In genomic region chr3:112042842-112043280, GRCh38 we compare ENCODE assay signal across 2 cellular contexts.
TF ChIP-seq lines count a peak whose summit lies in the region.

No MANE protein-coding gene starts in this region.

TF ChIP-seq in SK-N-SH, 30 proteins besides CTCF, POLR2A, EP300 and RAD21 (continued from another document):
- TF ChIP-seq, protein P1, sequence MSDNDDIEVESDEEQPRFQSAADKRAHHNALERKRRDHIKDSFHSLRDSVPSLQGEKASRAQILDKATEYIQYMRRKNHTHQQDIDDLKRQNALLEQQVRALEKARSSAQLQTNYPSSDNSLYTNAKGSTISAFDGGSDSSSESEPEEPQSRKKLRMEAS (IDR thresholded peaks at IDR 0.05; ENCODE audit: low read depth), result no peak
- TF ChIP-seq GABPA (IDR thresholded peaks at IDR 0.05; ENCODE audit: low read depth) (no peak), IRF3 (IDR thresholded peaks at IDR 0.05; ENCODE audit: low read depth, low read length) (no peak), JUND (IDR thresholded peaks at IDR 0.05) (no peak), FOXM1 (IDR thresholded peaks at IDR 0.05; ENCODE audit: low read depth) (no peak), CHD2 (IDR thresholded peaks at IDR 0.05; ENCODE audit: low read length, partially characterized antibody) (no peak), REST (IDR thresholded peaks at IDR 0.05; ENCODE audit: low read depth, low read length) (no peak), TAF1 (IDR thresholded peaks at IDR 0.05; ENCODE audit: borderline replicate concordance, low read depth, low read length) (no peak), GATA2 (CRISPR knock-in tag; IDR thresholded peaks at IDR 0.05) (no peak), SMC3 (IDR thresholded peaks at IDR 0.05; ENCODE audit: low read depth, low read length) (no peak), POLR2AphosphoS5 (IDR thresholded peaks at IDR 0.05; ENCODE audit: low read depth, low read length) (no peak), MEF2A (IDR thresholded peaks at IDR 0.05; ENCODE audit: borderline replicate concordance, low read depth) (no peak), ELF1 (IDR thresholded peaks at IDR 0.05) (no peak)
TF ChIP-seq in SK-N-SH: peak in this region for 0.

TF ChIP-seq in SK-N-SH treated with all-trans-retinoic acid at 6 μM for 48 hours, 23 proteins besides CTCF, POLR2A, EP300 and RAD21 (continued from another document):
- TF ChIP-seq TCF4 (CRISPR knock-in tag; IDR thresholded peaks at IDR 0.05; ENCODE audit: borderline replicate concordance), result no peak
- TF ChIP-seq SNAI2 (CRISPR knock-in tag; IDR thresholded peaks at IDR 0.05), result no peak
- no peak for TF ChIP-seq OSR1 (CRISPR knock-in tag; IDR thresholded peaks at IDR 0.05)
- no peak for TF ChIP-seq ZNF565 (CRISPR knock-in tag; conservative IDR thresholded peaks at IDR 0.05; ENCODE audit: low read depth)
- TF ChIP-seq, protein P2, sequence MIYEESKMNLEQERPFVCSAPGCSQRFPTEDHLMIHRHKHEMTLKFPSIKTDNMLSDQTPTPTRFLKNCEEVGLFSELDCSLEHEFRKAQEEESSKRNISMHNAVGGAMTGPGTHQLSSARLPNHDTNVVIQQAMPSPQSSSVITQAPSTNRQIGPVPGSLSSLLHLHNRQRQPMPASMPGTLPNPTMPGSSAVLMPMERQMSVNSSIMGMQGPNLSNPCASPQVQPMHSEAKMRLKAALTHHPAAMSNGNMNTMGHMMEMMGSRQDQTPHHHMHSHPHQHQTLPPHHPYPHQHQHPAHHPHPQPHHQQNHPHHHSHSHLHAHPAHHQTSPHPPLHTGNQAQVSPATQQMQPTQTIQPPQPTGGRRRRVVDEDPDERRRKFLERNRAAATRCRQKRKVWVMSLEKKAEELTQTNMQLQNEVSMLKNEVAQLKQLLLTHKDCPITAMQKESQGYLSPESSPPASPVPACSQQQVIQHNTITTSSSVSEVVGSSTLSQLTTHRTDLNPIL (CRISPR knock-in tag; IDR thresholded peaks at IDR 0.05; ENCODE audit: low read depth), result no peak
- no peak for TF ChIP-seq PPARA (CRISPR knock-in tag; IDR thresholded peaks at IDR 0.05; ENCODE audit: borderline replicate concordance)
- no peak for TF ChIP-seq ZNF70 (CRISPR knock-in tag; IDR thresholded peaks at IDR 0.05)
- TF ChIP-seq, protein P3, sequence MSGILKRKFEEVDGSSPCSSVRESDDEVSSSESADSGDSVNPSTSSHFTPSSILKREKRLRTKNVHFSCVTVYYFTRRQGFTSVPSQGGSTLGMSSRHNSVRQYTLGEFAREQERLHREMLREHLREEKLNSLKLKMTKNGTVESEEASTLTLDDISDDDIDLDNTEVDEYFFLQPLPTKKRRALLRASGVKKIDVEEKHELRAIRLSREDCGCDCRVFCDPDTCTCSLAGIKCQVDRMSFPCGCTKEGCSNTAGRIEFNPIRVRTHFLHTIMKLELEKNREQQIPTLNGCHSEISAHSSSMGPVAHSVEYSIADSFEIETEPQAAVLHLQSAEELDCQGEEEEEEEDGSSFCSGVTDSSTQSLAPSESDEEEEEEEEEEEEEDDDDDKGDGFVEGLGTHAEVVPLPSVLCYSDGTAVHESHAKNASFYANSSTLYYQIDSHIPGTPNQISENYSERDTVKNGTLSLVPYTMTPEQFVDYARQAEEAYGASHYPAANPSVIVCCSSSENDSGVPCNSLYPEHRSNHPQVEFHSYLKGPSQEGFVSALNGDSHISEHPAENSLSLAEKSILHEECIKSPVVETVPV (CRISPR knock-in tag; IDR thresholded peaks at IDR 0.05), result no peak
- no peak for TF ChIP-seq ZNF8 (CRISPR knock-in tag; IDR thresholded peaks at IDR 0.05)
- TF ChIP-seq ZFP3 (CRISPR knock-in tag; IDR thresholded peaks at IDR 0.05), result no peak
- no peak for TF ChIP-seq ARNTL (CRISPR knock-in tag; IDR thresholded peaks at IDR 0.05; ENCODE audit: borderline replicate concordance, low read depth)
- TF ChIP-seq CSDC2 (CRISPR knock-in tag; IDR thresholded peaks at IDR 0.05), result no peak
